ENCODE assay signal across 6 cellular contexts in genomic region chr2:74441111-74441689, GRCh38. TPM values are rescaled to one million over a fixed set of nuclear protein-coding genes. Genes with fewer than 3 reads are reported as not detected.
DNase-seq lines count a peak whose midpoint lies in the region; ATAC-seq and TF ChIP-seq lines count a peak whose summit lies in the region.

No MANE protein-coding gene starts in this region.

- H3K36me3 ChIP-seq in A673 (ENCODE audit: insufficient read depth, low read length, poor library complexity, severe bottlenecking), result no peaks in the 10 kb centered on the region
- H3K36me3 ChIP-seq in RWPE2 (ENCODE audit: low read depth), result peaks cover 16% of the 10 kb centered on the region
- no peaks in the 10 kb centered on the region for H3K36me3 ChIP-seq in kidney epithelial cell (ENCODE audit: control insufficient read depth, insufficient read depth, low read length)

- no peaks in the 10 kb centered on the region for H3K9me3 ChIP-seq in A673 (ENCODE audit: low read depth, low read length, poor library complexity, severe bottlenecking)
- no peaks in the 10 kb centered on the region for H3K9me3 ChIP-seq in RWPE2 (ENCODE audit: severe bottlenecking)

- H3K4me3 ChIP-seq in A673 (ENCODE audit: low read depth, low read length, poor library complexity, severe bottlenecking), result no peak overlapping the region
- peak overlapping the region; percentile 42 for H3K4me3 ChIP-seq in RWPE2 (ENCODE audit: severe bottlenecking)
- peak overlapping the region; percentile 72 for H3K4me3 ChIP-seq in kidney epithelial cell (ENCODE audit: low read depth, low read length)

- no TSS peak for BruUV-seq in A673 (replicated peaks; lab: Mats Ljungman, UMichigan)

- no peak; the same call in none of the 3 replicates for ATAC-seq in RWPE2 (ENCODE audit: low read depth)
- ATAC-seq in GM18861 (IDR thresholded peaks at IDR 0.05; ENCODE audit: unreplicated experiment), result no peak
- ATAC-seq in GM18511 (IDR thresholded peaks at IDR 0.05; ENCODE audit: unreplicated experiment), result no peak

- H3K27ac ChIP-seq in A673 (ENCODE audit: low read depth, low read length, poor library complexity, severe bottlenecking) (peak overlapping the region; percentile 80), RWPE2 (ENCODE audit: poor library complexity, severe bottlenecking) (peak overlapping the region; percentile 84)

- CTCF ChIA-PET in A673 (lab: Charles Lee), result no interaction called here

- no peak for TF ChIP-seq CTCF in A673 (conservative IDR thresholded peaks at IDR 0.05; ENCODE audit: low read depth, low read length)
- TF ChIP-seq CTCF in RWPE2 (IDR thresholded peaks at IDR 0.05; ENCODE audit: poor library complexity, severe bottlenecking), result no peak
- TF ChIP-seq CTCF in kidney epithelial cell (IDR thresholded peaks at IDR 0.05; ENCODE audit: insufficient read depth, low read length, poor library complexity, severe bottlenecking), result no peak

- POLR2A ChIA-PET in A673 (lab: Charles Lee; ENCODE audit: low non-redundant PET), result no interaction called here

- H3K4me1 ChIP-seq in A673 (ENCODE audit: insufficient read depth, low read length, poor library complexity, severe bottlenecking) (peaks cover 51% of the 10 kb centered on the region), RWPE2 (ENCODE audit: insufficient read depth, poor library complexity, severe bottlenecking) (peaks cover 14% of the 10 kb centered on the region)

- no peak for DNase-seq in A673 (ENCODE audit: low spot score)
- no peak for DNase-seq in RWPE2 (ENCODE audit: low spot score)
- DNase-seq in kidney epithelial cell (ENCODE audit: low read depth), result no peak
- DNase-seq in kidney glomerular epithelial cell (lab: John Stamatoyannopoulos, UW), result no peak

- no peaks in the 10 kb centered on the region for H3K27me3 ChIP-seq in A673 (replicated peaks; ENCODE audit: insufficient read depth, low read depth, low read length, poor library complexity)
- no peaks in the 10 kb centered on the region for H3K27me3 ChIP-seq in RWPE2 (ENCODE audit: insufficient read depth, poor library complexity, severe bottlenecking)
- no peaks in the 10 kb centered on the region for H3K27me3 ChIP-seq in kidney epithelial cell (ENCODE audit: control insufficient read depth, insufficient read depth, low read length)

- intact Hi-C loops in A673 (cut with micrococcal nuclease; ENCODE audit: unreplicated experiment), result no loop called here

RNA-seq across cellular contexts. Expression of gene RTKN, which starts 0.5 kb away (rescaled TPM):
- total RNA-seq in A673 (2021) (27.0 and 29.6 TPM in 2 replicates), kidney epithelial cell (88.4 and 103 TPM in 2 replicates)

RNA-seq across cellular contexts. Expression of gene INO80B, which starts 13.7 kb away (rescaled TPM):
- total RNA-seq in A673 (2021) (29.9 and 34.9 TPM in 2 replicates), kidney epithelial cell (20.6 and 31.3 TPM in 2 replicates)

RNA-seq across cellular contexts. Expression of gene WBP1, which starts 17.0 kb away (rescaled TPM):
- total RNA-seq in A673 (2021), result 37.9 and 53.6 TPM in 2 replicates
- 78.9 and 96.9 TPM in 2 replicates for total RNA-seq in kidney epithelial cell

RNA-seq across cellular contexts. Expression of gene WDR54, which starts 19.7 kb away (rescaled TPM):
- total RNA-seq in A673 (2021) (41.1 and 51.1 TPM in 2 replicates), kidney epithelial cell (24.6 and 28.0 TPM in 2 replicates)

RNA-seq across cellular contexts. Expression of gene C2orf81, which starts 19.8 kb away (rescaled TPM):
- 1.6 and 1.9 TPM in 2 replicates for total RNA-seq in A673 (2021)
- total RNA-seq in kidney epithelial cell, result 3.0 and 4.3 TPM in 2 replicates
